25 cellular contexts compared by ENCODE assay signal in the genomic region with DNA sequence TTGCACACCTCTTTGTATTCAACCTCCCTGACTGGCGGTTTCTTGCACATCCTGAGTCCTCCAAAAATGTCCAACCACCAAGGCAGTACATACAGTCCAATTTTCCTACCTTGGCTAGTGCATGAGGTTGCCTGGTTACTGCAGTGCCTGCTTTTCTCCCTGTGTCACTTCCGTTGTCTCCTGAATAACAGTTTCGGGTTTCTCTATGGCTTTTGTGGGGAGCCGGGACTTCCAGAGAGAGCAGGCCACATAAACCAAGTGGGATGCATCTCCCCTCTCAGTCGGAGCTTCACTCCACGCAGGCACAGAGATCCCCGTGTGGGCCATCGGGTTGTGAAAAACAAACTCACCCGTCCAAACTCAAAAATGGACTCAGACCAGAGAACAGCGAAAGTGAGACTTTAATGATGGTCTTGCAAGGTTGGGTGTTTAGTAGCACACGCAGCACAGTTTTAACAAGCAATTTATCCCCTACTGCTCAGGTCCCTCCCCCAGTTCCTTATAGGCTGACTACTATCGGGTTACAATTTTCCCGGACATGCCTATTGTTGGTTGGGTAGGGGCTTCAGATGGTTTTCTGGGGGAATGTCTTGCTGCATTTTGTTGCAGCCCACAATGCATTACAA.
DNase-seq lines count a peak whose midpoint lies in the region; ATAC-seq and TF ChIP-seq lines count a peak whose summit lies in the region.
"Had no signal": no experiment of that assay in that cellular context is flagged by ENCODE, and none has a peak within 500 bp of the region (broad histone marks: within the 10 kb centered on the region; RNA-seq: fewer than 3 reads in every experiment).

No MANE protein-coding gene starts in this region.

- no peaks in the 10 kb centered on the region for H3K27me3 ChIP-seq in H7 (ENCODE audit: control insufficient read depth, insufficient read depth, low read length)
- H3K27me3 ChIP-seq: stomach, upper lobe of left lung had no signal

- no peak for ATAC-seq in sciatic nerve
- ATAC-seq: activated T-cell treated with anti-CD3 and anti-CD28 coated beads, Interleukin-2, amount 50 U/mL, for 72 hours; esophagus mucosa; left lobe of liver; natural killer cell treated with Interleukin-12 subunit alpha and Interleukin-12 subunit beta and Interleukin-15 and Interleukin-18, amount 100 ng/mL, for 72 hours had no signal

- H3K4me3 Mint-ChIP-seq in progenitor cell of endocrine pancreas (ENCODE audit: low read depth) = peak overlapping the region; percentile 10
- H3K4me3 Mint-ChIP-seq: activated naive CD4-positive, alpha-beta T cell treated with anti-CD3 and anti-CD28 coated beads, Interleukin-2, amount 50 U/mL, for 24 hours; activated T-cell treated with anti-CD3 and anti-CD28 coated beads, Interleukin-2, amount 50 U/mL, for 72 hours; central memory CD8-positive, alpha-beta T cell; mesothelial cell of epicardium; natural killer cell treated with Interleukin-12 subunit alpha and Interleukin-12 subunit beta and Interleukin-15 and Interleukin-18, amount 100 ng/mL, for 72 hours had no signal

- peaks cover 31% of the 10 kb centered on the region for H3K4me1 Mint-ChIP-seq in progenitor cell of endocrine pancreas (ENCODE audit: low read depth)
- H3K4me1 Mint-ChIP-seq: activated naive CD4-positive, alpha-beta T cell treated with anti-CD3 and anti-CD28 coated beads, Interleukin-2, amount 50 U/mL, for 24 hours; CD4-positive, alpha-beta memory T cell; central memory CD8-positive, alpha-beta T cell; mesothelial cell of epicardium had no signal

- no peak for TF ChIP-seq CTCF in progenitor cell of endocrine pancreas (IDR thresholded peaks at IDR 0.05; ENCODE audit: unreplicated experiment)

- H3K36me3 Mint-ChIP-seq in progenitor cell of endocrine pancreas (ENCODE audit: insufficient read depth) = no peaks in the 10 kb centered on the region
- H3K36me3 Mint-ChIP-seq: activated naive CD4-positive, alpha-beta T cell treated with anti-CD3 and anti-CD28 coated beads, Interleukin-2, amount 50 U/mL, for 24 hours; CD4-positive, alpha-beta memory T cell; mesothelial cell of epicardium; natural killer cell treated with Interleukin-12 subunit alpha and Interleukin-12 subunit beta and Interleukin-15 and Interleukin-18, amount 100 ng/mL, for 72 hours had no signal

- DNase-seq in H7 (peak; percentile 28), NCI-H748 treated with DMSO at 0.1 percent for 48 hours (lab: John Stamatoyannopoulos, UW) (peak; percentile 74), iPS DF 4.7 (ENCODE audit: extremely low read depth, low spot score) (peak; percentile 19), progenitor cell of endocrine pancreas (ENCODE audit: low spot score, unreplicated experiment) (no peak), cortex of kidney (lab: John Stamatoyannopoulos, UW) (no peak), sciatic nerve (ENCODE audit: low spot score) (no peak), NCI-H1694 (lab: John Stamatoyannopoulos, UW) (no peak)
- DNase-seq: activated CD4-positive, alpha-beta T cell treated with anti-CD3 and anti-CD28 coated beads for 1 hour; activated CD8-positive, alpha-beta memory T cell treated with anti-CD3 and anti-CD28 coated beads for 24 hours; activated T-cell treated with anti-CD3 and anti-CD28 coated beads, Interleukin-2, amount 50 U/mL, for 72 hours; aorta; CD4-positive, alpha-beta memory T cell; effector CD4-positive, alpha-beta T cell; NCI-H2171 treated with DMSO at 0.1 percent for 48 hours; NCI-H526; stimulated activated CD4-positive, alpha-beta T cell treated with anti-CD3 and anti-CD28 coated beads, Interleukin-4, amount 100 ng/mL, for 24 hours; stomach; upper lobe of left lung had no signal

- intact Hi-C loops in sciatic nerve (cut with DNase I) = no loop called here

- H3K27ac Mint-ChIP-seq in progenitor cell of endocrine pancreas = peak overlapping the region; percentile 75
- H3K27ac Mint-ChIP-seq: activated naive CD4-positive, alpha-beta T cell treated with anti-CD3 and anti-CD28 coated beads, Interleukin-2, amount 50 U/mL, for 24 hours; activated T-cell treated with anti-CD3 and anti-CD28 coated beads, Interleukin-2, amount 50 U/mL, for 72 hours; CD4-positive, alpha-beta memory T cell; mesothelial cell of epicardium; natural killer cell treated with Interleukin-12 subunit alpha and Interleukin-12 subunit beta and Interleukin-15 and Interleukin-18, amount 100 ng/mL, for 72 hours had no signal

- H3K9me3 Mint-ChIP-seq in progenitor cell of endocrine pancreas (ENCODE audit: low read depth) = peaks cover 4% of the 10 kb centered on the region
- H3K9me3 Mint-ChIP-seq: activated naive CD4-positive, alpha-beta T cell treated with anti-CD3 and anti-CD28 coated beads, Interleukin-2, amount 50 U/mL, for 24 hours; activated T-cell treated with anti-CD3 and anti-CD28 coated beads, Interleukin-2, amount 50 U/mL, for 72 hours; mesothelial cell of epicardium; natural killer cell treated with Interleukin-12 subunit alpha and Interleukin-12 subunit beta and Interleukin-15 and Interleukin-18, amount 100 ng/mL, for 72 hours had no signal

- no peaks in the 10 kb centered on the region for H3K36me3 ChIP-seq in H7 (replicated peaks; ENCODE audit: control insufficient read depth, insufficient read depth, low read length)
- H3K36me3 ChIP-seq: prostate gland, stomach, upper lobe of left lung had no signal

- no peak overlapping the region for H3K4me3 ChIP-seq in H7 (ENCODE audit: insufficient read depth, low read depth, low read length)
- H3K4me3 ChIP-seq: prostate gland, stomach, upper lobe of left lung had no signal

- H3K27me3 Mint-ChIP-seq in progenitor cell of endocrine pancreas = no peaks in the 10 kb centered on the region
- H3K27me3 Mint-ChIP-seq: activated naive CD4-positive, alpha-beta T cell treated with anti-CD3 and anti-CD28 coated beads, Interleukin-2, amount 50 U/mL, for 24 hours; natural killer cell treated with Interleukin-12 subunit alpha and Interleukin-12 subunit beta and Interleukin-15 and Interleukin-18, amount 100 ng/mL, for 72 hours had no signal

Comparison
In these comparisons a context has a peak if more than half of its experiments do, and no peak if none do; other contexts are left out.
1. DNase-seq: peak in H7 (single experiment), NCI-H748 treated with DMSO at 0.1 percent for 48 hours (single experiment) and iPS DF 4.7 (single experiment); none in progenitor cell of endocrine pancreas (single experiment), cortex of kidney (single experiment), sciatic nerve (single experiment) and NCI-H1694 (single experiment).